Comparison of ENCODE assay signal across 9 cellular contexts in the genomic region with DNA sequence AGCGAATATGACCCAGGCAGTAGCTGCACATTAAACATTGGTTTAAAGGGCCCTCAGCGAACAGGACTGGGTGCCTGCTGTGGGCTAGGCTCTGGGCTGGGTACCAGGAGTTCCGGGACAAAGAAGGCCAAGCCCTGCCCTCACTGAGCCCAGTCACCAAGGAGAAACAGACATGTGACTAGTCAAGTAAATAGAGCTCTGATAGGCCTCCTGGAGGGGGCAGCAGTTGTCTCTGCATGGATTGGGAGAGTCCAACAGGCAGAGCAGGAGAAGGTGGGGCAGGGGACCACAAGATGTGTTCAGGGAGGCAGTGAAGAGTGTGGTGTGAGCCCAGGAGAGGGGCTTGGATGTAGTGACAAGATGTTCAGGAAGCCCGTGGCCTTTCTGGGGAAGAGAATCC. TPM values are rescaled to one million over a fixed set of nuclear protein-coding genes. Genes with fewer than 3 reads are reported as not detected.
DNase-seq lines count a peak whose midpoint lies in the region; ATAC-seq and TF ChIP-seq lines count a peak whose summit lies in the region.
"Had no signal": no experiment of that assay in that cellular context is flagged by ENCODE, and none has a peak within 500 bp of the region (broad histone marks: within the 10 kb centered on the region; RNA-seq: fewer than 3 reads in every experiment).

No MANE protein-coding gene starts in this region.

- TF ChIP-seq CTCF in OCI-LY3 (IDR thresholded peaks at IDR 0.05; ENCODE audit: low read depth, low read length) = 0 out of 2 replicates have a peak, but pooled peaks have one; percentile 3
- TF ChIP-seq CTCF in smooth muscle cell (IDR thresholded peaks at IDR 0.05; ENCODE audit: borderline replicate concordance, insufficient read depth, poor library complexity, severe bottlenecking) = peak; percentile 19
- TF ChIP-seq CTCF in GM10266 (IDR thresholded peaks at IDR 0.05; ENCODE audit: control insufficient read depth, insufficient read depth, low read depth, missing control alignments) = no peak

- peak; percentile 23 for DNase-seq in activated naive CD4-positive, alpha-beta T cell treated with anti-CD3 and anti-CD28 coated beads, Interleukin-2, amount 10 ng/mL, durations not matched to agents 7 days and 5 days
- DNase-seq in activated naive CD4-positive, alpha-beta T cell treated with anti-CD3 and anti-CD28 coated beads, Interleukin-2, amount 50 U/mL, for 16 hours = no peak
- no peak for DNase-seq in smooth muscle cell (lab: John Stamatoyannopoulos, UW; ENCODE audit: unreplicated experiment)
- DNase-seq in GM10266 (ENCODE audit: extremely low spot score) = no peak
- no peak for DNase-seq in NOMO-1 treated with DMSO at 0.1 percent for 48 hours (lab: John Stamatoyannopoulos, UW; ENCODE audit: unreplicated experiment)
- DNase-seq: activated naive CD8-positive, alpha-beta T cell treated with anti-CD3 and anti-CD28 coated beads, Interleukin-2, amount 10 ng/mL, durations not matched to agents 7 days and 5 days had no signal

- H3K79me2 ChIP-seq in OCI-LY3 (ENCODE audit: low read length) (peaks cover 81% of the 10 kb centered on the region), smooth muscle cell (ENCODE audit: low read depth) (peaks cover 81% of the 10 kb centered on the region)

- peaks cover 13% of the 10 kb centered on the region for H3K36me3 Mint-ChIP-seq in activated naive CD4-positive, alpha-beta T cell treated with anti-CD3 and anti-CD28 coated beads, Interleukin-2, amount 10 ng/mL, durations not matched to agents 7 days and 5 days

- CTCF ChIA-PET in activated naive CD4-positive, alpha-beta T cell treated with anti-CD3 and anti-CD28 coated beads, Interleukin-2, amount 10 ng/mL, durations not matched to agents 7 days and 5 days (lab: Charles Lee) = interaction anchor here (1.0 to 1.6 kb wide), 4 partner anchors 14 to 43 kb away, joined by 3 read pairs; no protein-coding TSS in a partner anchor

- H3K9me3 Mint-ChIP-seq in activated naive CD4-positive, alpha-beta T cell treated with anti-CD3 and anti-CD28 coated beads, Interleukin-2, amount 10 ng/mL, durations not matched to agents 7 days and 5 days = no peaks in the 10 kb centered on the region
- H3K9me3 Mint-ChIP-seq: activated naive CD8-positive, alpha-beta T cell treated with anti-CD3 and anti-CD28 coated beads, Interleukin-2, amount 10 ng/mL, durations not matched to agents 7 days and 5 days had no signal

- no peak for ATAC-seq in HG02678 (IDR thresholded peaks at IDR 0.05; ENCODE audit: unreplicated experiment)

- H3K9ac ChIP-seq in OCI-LY3 (ENCODE audit: low read length) (no peak overlapping the region), smooth muscle cell (ENCODE audit: low read depth) (no peak overlapping the region)

- H3K4me3 ChIP-seq in OCI-LY3 (ENCODE audit: low read length) (no peak overlapping the region), esophagus (ENCODE audit: low read depth in 1 of 2, low read length in 2 of 2) (no peak overlapping the region), smooth muscle cell (no peak overlapping the region)

- H3K9me3 ChIP-seq in OCI-LY3 (ENCODE audit: insufficient read depth, low read length) (no peaks in the 10 kb centered on the region), esophagus (ENCODE audit: control insufficient read depth in 2 of 2, insufficient read depth in 1 of 2, low read depth in 1 of 2, low read length in 1 of 2) (no peaks in the 10 kb centered on the region), smooth muscle cell (replicated peaks; ENCODE audit: low read depth) (no peaks in the 10 kb centered on the region)

- H3K4me2 ChIP-seq in OCI-LY3 (ENCODE audit: low read length) = no peak overlapping the region
- peak overlapping the region; percentile 96 for H3K4me2 ChIP-seq in smooth muscle cell

- H3K27ac Mint-ChIP-seq in activated naive CD4-positive, alpha-beta T cell treated with anti-CD3 and anti-CD28 coated beads, Interleukin-2, amount 10 ng/mL, durations not matched to agents 7 days and 5 days = no peak overlapping the region
- H3K27ac Mint-ChIP-seq: activated naive CD8-positive, alpha-beta T cell treated with anti-CD3 and anti-CD28 coated beads, Interleukin-2, amount 10 ng/mL, durations not matched to agents 7 days and 5 days had no signal

- WGBS in esophagus, 2 donors = 52 to 60% methylated on average over 4 of the region's 4 CpGs
- WGBS in smooth muscle cell (ENCODE audit: low lambda C conversion rate) = 83% methylated on average over 4 of the region's 4 CpGs

- H3K27ac ChIP-seq in OCI-LY3 (ENCODE audit: low read length) (no peak overlapping the region), esophagus (ENCODE audit: low read depth in 2 of 2, low read length in 1 of 2) (peak overlapping the region; percentile 26 to 79), smooth muscle cell (ENCODE audit: low read depth) (no peak overlapping the region)

- H4K20me1 ChIP-seq in OCI-LY3 (ENCODE audit: insufficient read depth, low read length) = peaks cover 57% of the 10 kb centered on the region
- peaks cover 74% of the 10 kb centered on the region for H4K20me1 ChIP-seq in smooth muscle cell (ENCODE audit: low read depth)

- H3K4me1 ChIP-seq in OCI-LY3 (ENCODE audit: low read length) (peaks cover 14% of the 10 kb centered on the region), esophagus (ENCODE audit: control insufficient read depth in 2 of 2, insufficient read depth in 2 of 2, low read length in 1 of 2) (peaks cover 10 to 28% of the 10 kb centered on the region in 2 donors), smooth muscle cell (ENCODE audit: low read depth) (peaks cover 17% of the 10 kb centered on the region)

- H3K27me3 Mint-ChIP-seq in activated naive CD4-positive, alpha-beta T cell treated with anti-CD3 and anti-CD28 coated beads, Interleukin-2, amount 10 ng/mL, durations not matched to agents 7 days and 5 days = no peaks in the 10 kb centered on the region
- H3K27me3 Mint-ChIP-seq: activated naive CD8-positive, alpha-beta T cell treated with anti-CD3 and anti-CD28 coated beads, Interleukin-2, amount 10 ng/mL, durations not matched to agents 7 days and 5 days had no signal

- no peak overlapping the region for H2AFZ ChIP-seq in OCI-LY3 (ENCODE audit: low read depth, low read length)
- H2AFZ ChIP-seq in smooth muscle cell (ENCODE audit: low read depth) = no peak overlapping the region

- no peaks in the 10 kb centered on the region for H3K27me3 ChIP-seq in OCI-LY3 (ENCODE audit: low read depth, low read length)
- no peaks in the 10 kb centered on the region for H3K27me3 ChIP-seq in esophagus (ENCODE audit: control insufficient read depth in 1 of 2, insufficient read depth in 2 of 2, low read length in 2 of 2)
- H3K27me3 ChIP-seq in smooth muscle cell (ENCODE audit: low read depth) = no peaks in the 10 kb centered on the region

- peaks cover 25% of the 10 kb centered on the region for H3K4me1 Mint-ChIP-seq in activated naive CD4-positive, alpha-beta T cell treated with anti-CD3 and anti-CD28 coated beads, Interleukin-2, amount 10 ng/mL, durations not matched to agents 7 days and 5 days

- H3K4me3 Mint-ChIP-seq in activated naive CD4-positive, alpha-beta T cell treated with anti-CD3 and anti-CD28 coated beads, Interleukin-2, amount 10 ng/mL, durations not matched to agents 7 days and 5 days = no peak overlapping the region
- H3K4me3 Mint-ChIP-seq: activated naive CD8-positive, alpha-beta T cell treated with anti-CD3 and anti-CD28 coated beads, Interleukin-2, amount 10 ng/mL, durations not matched to agents 7 days and 5 days had no signal

- H3F3A ChIP-seq in smooth muscle cell (ENCODE audit: low read depth) = no peaks in the 10 kb centered on the region

- H3K36me3 ChIP-seq in OCI-LY3 (replicated peaks; ENCODE audit: low read depth, low read length) (peaks cover 55% of the 10 kb centered on the region), esophagus (ENCODE audit: control insufficient read depth in 2 of 2, insufficient read depth in 2 of 2, low read length in 1 of 2) (no peaks in the 10 kb centered on the region), smooth muscle cell (ENCODE audit: low read depth) (no peaks in the 10 kb centered on the region)

RNA-seq across cellular contexts. Expression of a gene that starts 3.1 kb away (rescaled TPM):
- polyA plus RNA-seq in esophagus = 100 to 1,000 TPM; 167 to 272 TPM
- 165 and 210 TPM in 2 replicates for total RNA-seq in smooth muscle cell
- 336 and 397 TPM in 2 replicates for polyA plus RNA-seq in smooth muscle cell

RNA-seq across cellular contexts. Expression of a gene that starts 42.3 kb away (rescaled TPM):
- polyA plus RNA-seq in esophagus (under 1 TPM; 0.31 to 0.60 TPM), smooth muscle cell (1.1 and 1.4 TPM in 2 replicates)
- 0.85 TPM in 1 of 2 replicates, not detected in the other for total RNA-seq in smooth muscle cell
- total RNA-seq: activated naive CD8-positive, alpha-beta T cell treated with anti-CD3 and anti-CD28 coated beads, Interleukin-2, amount 10 ng/mL, durations not matched to agents 7 days and 5 days had no signal

RNA-seq across cellular contexts. Expression of a gene that starts 42.4 kb away (rescaled TPM):
- polyA plus RNA-seq in esophagus (under 1 TPM in 1 of 2 donors, not detected in 1; 0.16 TPM), smooth muscle cell (not detected in 2 replicates)
- not detected in 2 replicates for total RNA-seq in smooth muscle cell
- total RNA-seq: activated naive CD8-positive, alpha-beta T cell treated with anti-CD3 and anti-CD28 coated beads, Interleukin-2, amount 10 ng/mL, durations not matched to agents 7 days and 5 days had no signal

Comparison
In these comparisons a context has a peak if more than half of its experiments do, and no peak if none do; other contexts are left out.
1. H3K27ac ChIP-seq: peak in esophagus (2 of 2); none in OCI-LY3 (single experiment) and smooth muscle cell (single experiment).